In the genomic region with DNA sequence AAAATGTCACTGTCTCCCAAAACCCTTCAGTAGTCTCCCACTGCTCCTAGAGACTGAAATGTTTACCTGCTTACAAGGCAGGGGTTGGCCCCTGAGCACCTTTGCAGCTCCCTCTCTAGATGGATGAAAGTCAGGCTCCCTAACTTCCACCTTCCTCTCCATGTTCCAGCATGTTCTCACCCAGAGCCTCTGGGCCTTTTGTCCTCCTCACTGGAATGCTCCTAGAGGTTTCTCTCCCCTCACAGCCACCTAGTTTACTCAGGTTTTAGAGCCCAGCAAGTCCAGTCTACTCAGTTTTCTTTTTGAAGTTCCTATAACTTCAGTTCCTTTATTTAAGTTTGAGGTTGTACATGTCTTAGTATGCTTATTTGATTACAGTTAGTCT, we compare ENCODE assay signal across 8 cellular contexts. TPM values are rescaled to one million over a fixed set of nuclear protein-coding genes. Genes with fewer than 3 reads are reported as not detected.
A peak's percentile ranks its signal among the peaks of the same experiment; 100 is the strongest.
DNase-seq lines count a peak whose midpoint lies in the region; ATAC-seq and TF ChIP-seq lines count a peak whose summit lies in the region.

No MANE protein-coding gene starts in this region.

- CTCF ChIA-PET in PC-3 (lab: Charles Lee), result no interaction called here

- H3F3A ChIP-seq in PC-3 (ENCODE audit: low read length, unreplicated experiment), result no peaks in the 10 kb centered on the region

- DNase-seq in DMS 273 treated with DMSO at 0.1 percent for 48 hours (lab: John Stamatoyannopoulos, UW) (peak; percentile 39), PC-3 (no peak), epithelial cell of esophagus (ENCODE audit: low read depth) (peak; percentile 65), DMS79 treated with DMSO at 0.1 percent for 48 hours (lab: John Stamatoyannopoulos, UW) (no peak), germinal center (ENCODE audit: low spot score) (no peak)
- no peak for DNase-seq in activated CD4-positive, alpha-beta T cell treated with anti-CD3 and anti-CD28 coated beads, Interleukin-2, amount 50 U/mL, for 1 hour

- peak overlapping the region; percentile 97 for H3K4me3 ChIP-seq in PC-3 (ENCODE audit: low read length)
- H3K4me3 ChIP-seq in epithelial cell of esophagus (ENCODE audit: low read length), result peak overlapping the region; percentile 60
- peak overlapping the region; percentile 89 for H3K4me3 ChIP-seq in parathyroid adenoma (ENCODE audit: low read depth, low read length)

- intact Hi-C loops in PC-3 (cut with micrococcal nuclease), result no loop called here

- H2AFZ ChIP-seq in PC-3 (ENCODE audit: low read length) (peak overlapping the region; percentile 93), parathyroid adenoma (peak overlapping the region; percentile 89)

- H3K9ac ChIP-seq in PC-3 (ENCODE audit: low read length) (peak overlapping the region; percentile 96), parathyroid adenoma (no peak overlapping the region)

- POLR2A ChIA-PET in PC-3 (lab: Charles Lee; ENCODE audit: unreplicated experiment), result no interaction called here

- no TSS peak for BruUV-seq in PC-3 (replicated peaks; lab: Mats Ljungman, UMichigan)

- H4K20me1 ChIP-seq in PC-3 (ENCODE audit: low read length), result no peaks in the 10 kb centered on the region

- ATAC-seq in PC-3, result peak; percentile 2; the same call in 1 of the 2 replicates
- ATAC-seq in GM21528 (IDR thresholded peaks at IDR 0.05; ENCODE audit: low FRiP score, unreplicated experiment), result no peak

- no peaks in the 10 kb centered on the region for H3K27me3 ChIP-seq in PC-3 (ENCODE audit: low read length)
- no peaks in the 10 kb centered on the region for H3K27me3 ChIP-seq in parathyroid adenoma (ENCODE audit: control insufficient read depth, insufficient read depth, low read length)

- H3K27ac ChIP-seq in PC-3 (ENCODE audit: low read length) (peak overlapping the region; percentile 77; the same call in 1 of the 2 replicates), parathyroid adenoma (peak overlapping the region; percentile 81)

- TF ChIP-seq CTCF in PC-3 (conservative IDR thresholded peaks at IDR 0.05; ENCODE audit: low read depth, low read length) (no peak), epithelial cell of esophagus (IDR thresholded peaks at IDR 0.05; ENCODE audit: insufficient read depth, low read depth, low read length, missing control alignments) (no peak), parathyroid adenoma (IDR thresholded peaks at IDR 0.05) (no peak)

- H3K4me2 ChIP-seq in PC-3 (ENCODE audit: low read length) (peak overlapping the region; percentile 90), parathyroid adenoma (ENCODE audit: low read length) (peak overlapping the region; percentile 75)

- H3K4me1 ChIP-seq in PC-3 (ENCODE audit: insufficient read depth, low read length) (peaks cover 12% of the 10 kb centered on the region; the same call in 1 of the 2 replicates), parathyroid adenoma (peaks cover 3% of the 10 kb centered on the region)

- H3K36me3 ChIP-seq in PC-3 (ENCODE audit: low read depth, low read length) (no peaks in the 10 kb centered on the region), parathyroid adenoma (ENCODE audit: control insufficient read depth, insufficient read depth, low read length) (no peaks in the 10 kb centered on the region)

- no peaks in the 10 kb centered on the region for H3K9me2 ChIP-seq in PC-3 (replicated peaks; ENCODE audit: low read length)

- H3K9me3 ChIP-seq in PC-3 (ENCODE audit: low read length), result no peaks in the 10 kb centered on the region
- H3K9me3 ChIP-seq in parathyroid adenoma (ENCODE audit: control insufficient read depth, low read length), result no peaks in the 10 kb centered on the region

- H3K79me2 ChIP-seq in PC-3 (ENCODE audit: low read length) (peaks cover 39% of the 10 kb centered on the region), parathyroid adenoma (peaks cover 5% of the 10 kb centered on the region)

RNA-seq across cellular contexts. Expression of a gene that starts 0.8 kb away (rescaled TPM):
- total RNA-seq in PC-3 (2014; rRNA removed), result 29.1 and 35.7 TPM in 2 replicates

RNA-seq across cellular contexts. Expression of a gene that starts 30.0 kb away (rescaled TPM):
- total RNA-seq in PC-3 (2014; rRNA removed), result 39.1 and 41.1 TPM in 2 replicates

RNA-seq across cellular contexts. Expression of a gene that starts 47.7 kb away (rescaled TPM):
- 28.1 and 31.3 TPM in 2 replicates for total RNA-seq in PC-3 (2014; rRNA removed)

RNA-seq across cellular contexts. Expression of a gene that starts 48.1 kb away (rescaled TPM):
- 24.9 and 32.2 TPM in 2 replicates for total RNA-seq in PC-3 (2014; rRNA removed)

RNA-seq across cellular contexts. Expression of a gene that starts 50.3 kb away (rescaled TPM):
- 19.1 and 23.1 TPM in 2 replicates for total RNA-seq in PC-3 (2014; rRNA removed)

Comparison
In these comparisons a context has a peak if more than half of its experiments do, and no peak if none do; other contexts are left out.
1. DNase-seq: peak in DMS 273 treated with DMSO at 0.1 percent for 48 hours (single experiment) and epithelial cell of esophagus (single experiment); none in PC-3 (single experiment), DMS79 treated with DMSO at 0.1 percent for 48 hours (single experiment), germinal center (single experiment) and activated CD4-positive, alpha-beta T cell treated with anti-CD3 and anti-CD28 coated beads, Interleukin-2, amount 50 U/mL, for 1 hour (single experiment).
2. Peak in every context shown above with its lines, with median percentiles within 50 percentile points of each other: H3K4me3 ChIP-seq.